Comparison of ENCODE assay signal across 1 cellular context in the genomic region with DNA sequence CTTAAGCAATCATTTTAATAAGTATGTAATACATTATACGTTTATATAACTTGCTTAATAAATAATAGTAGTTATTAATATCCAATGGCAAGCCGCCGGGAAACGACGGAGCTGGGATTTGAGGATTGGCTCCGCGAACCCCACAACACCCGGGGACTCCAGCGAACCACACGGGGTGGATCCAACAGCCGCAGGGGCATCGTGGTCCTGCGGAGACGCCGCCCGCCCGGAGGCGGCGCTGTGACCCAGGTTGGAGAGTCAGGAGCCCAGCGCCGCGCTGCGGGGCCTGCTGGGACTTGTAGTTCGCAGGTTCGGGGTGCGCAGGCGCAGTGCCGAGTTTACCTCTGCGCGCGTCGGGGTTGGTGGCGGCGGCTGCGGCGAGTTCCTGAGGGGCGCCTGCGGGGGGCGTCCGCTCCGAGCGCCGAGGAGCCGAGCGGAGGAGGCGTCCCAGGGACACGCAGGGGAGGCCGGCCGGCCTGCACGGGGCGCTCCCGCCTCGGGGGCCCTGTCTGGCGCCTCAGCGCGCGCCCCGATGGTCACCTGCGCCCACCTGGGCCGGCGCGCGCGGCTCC.
A peak's percentile ranks its signal among the peaks of the same experiment; 100 is the strongest.
TF ChIP-seq lines count a peak whose summit lies in the region.

TSS of gene ZNF554 (plus strand) at position 329 of the 572 bp plus-strand sequence. CDS start at position 533, 204 bp downstream.

TF ChIP-seq in HepG2, 621 proteins besides CTCF, POLR2A, EP300 and RAD21 (continued from another document and continues in another):
- TF ChIP-seq TFE3 (CRISPR knock-in tag; IDR thresholded peaks at IDR 0.05), result peak; percentile 66
- TF ChIP-seq ZNF564 (CRISPR knock-in tag; IDR thresholded peaks at IDR 0.05), result 0 out of 2 replicates have a peak, but pooled peaks have one; percentile 28
- TF ChIP-seq ZNF777 (CRISPR knock-in tag; IDR thresholded peaks at IDR 0.05), result peak; percentile 74
- no peak for TF ChIP-seq ZNF678 (CRISPR knock-in tag; IDR thresholded peaks at IDR 0.05)
- TF ChIP-seq, protein P1, sequence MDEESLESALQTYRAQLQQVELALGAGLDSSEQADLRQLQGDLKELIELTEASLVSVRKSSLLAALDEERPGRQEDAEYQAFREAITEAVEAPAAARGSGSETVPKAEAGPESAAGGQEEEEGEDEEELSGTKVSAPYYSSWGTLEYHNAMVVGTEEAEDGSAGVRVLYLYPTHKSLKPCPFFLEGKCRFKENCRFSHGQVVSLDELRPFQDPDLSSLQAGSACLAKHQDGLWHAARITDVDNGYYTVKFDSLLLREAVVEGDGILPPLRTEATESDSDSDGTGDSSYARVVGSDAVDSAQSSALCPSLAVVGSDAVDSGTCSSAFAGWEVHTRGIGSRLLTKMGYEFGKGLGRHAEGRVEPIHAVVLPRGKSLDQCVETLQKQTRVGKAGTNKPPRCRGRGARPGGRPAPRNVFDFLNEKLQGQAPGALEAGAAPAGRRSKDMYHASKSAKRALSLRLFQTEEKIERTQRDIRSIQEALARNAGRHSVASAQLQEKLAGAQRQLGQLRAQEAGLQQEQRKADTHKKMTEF (CRISPR knock-in tag; IDR thresholded peaks at IDR 0.05), result peak; percentile 88
- peak; percentile 81 for TF ChIP-seq HDAC1 (CRISPR knock-in tag; IDR thresholded peaks at IDR 0.05)
- no peak for TF ChIP-seq PTBP1 (IDR thresholded peaks at IDR 0.05; ENCODE audit: low read depth, low read length, poor library complexity, severe bottlenecking)
- no peak for TF ChIP-seq ZNF674 (CRISPR knock-in tag; IDR thresholded peaks at IDR 0.05; ENCODE audit: low read depth)
- TF ChIP-seq MED8 (CRISPR knock-in tag; IDR thresholded peaks at IDR 0.05; ENCODE audit: insufficient replicate concordance), result no peak
- TF ChIP-seq ZNF546 (CRISPR knock-in tag; conservative IDR thresholded peaks at IDR 0.05), result peak; percentile 12; the same call in 1 of the 2 replicates
- no peak for TF ChIP-seq ZSCAN31 (CRISPR knock-in tag; IDR thresholded peaks at IDR 0.05; ENCODE audit: low read depth)
- peak; percentile 87 for TF ChIP-seq HNF1B (CRISPR knock-in tag; IDR thresholded peaks at IDR 0.05)
- TF ChIP-seq ONECUT2 (CRISPR knock-in tag; IDR thresholded peaks at IDR 0.05), result no peak
- no peak for TF ChIP-seq ZNF816 (CRISPR knock-in tag; IDR thresholded peaks at IDR 0.05; ENCODE audit: borderline replicate concordance)
- TF ChIP-seq, protein P2, sequence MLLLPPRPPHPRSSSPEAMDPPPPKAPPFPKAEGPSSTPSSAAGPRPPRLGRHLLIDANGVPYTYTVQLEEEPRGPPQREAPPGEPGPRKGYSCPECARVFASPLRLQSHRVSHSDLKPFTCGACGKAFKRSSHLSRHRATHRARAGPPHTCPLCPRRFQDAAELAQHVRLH (CRISPR knock-in tag; IDR thresholded peaks at IDR 0.05; ENCODE audit: borderline replicate concordance, low read depth), result peak; percentile 72; the same call in 1 of the 2 replicates
- TF ChIP-seq, protein P3, sequence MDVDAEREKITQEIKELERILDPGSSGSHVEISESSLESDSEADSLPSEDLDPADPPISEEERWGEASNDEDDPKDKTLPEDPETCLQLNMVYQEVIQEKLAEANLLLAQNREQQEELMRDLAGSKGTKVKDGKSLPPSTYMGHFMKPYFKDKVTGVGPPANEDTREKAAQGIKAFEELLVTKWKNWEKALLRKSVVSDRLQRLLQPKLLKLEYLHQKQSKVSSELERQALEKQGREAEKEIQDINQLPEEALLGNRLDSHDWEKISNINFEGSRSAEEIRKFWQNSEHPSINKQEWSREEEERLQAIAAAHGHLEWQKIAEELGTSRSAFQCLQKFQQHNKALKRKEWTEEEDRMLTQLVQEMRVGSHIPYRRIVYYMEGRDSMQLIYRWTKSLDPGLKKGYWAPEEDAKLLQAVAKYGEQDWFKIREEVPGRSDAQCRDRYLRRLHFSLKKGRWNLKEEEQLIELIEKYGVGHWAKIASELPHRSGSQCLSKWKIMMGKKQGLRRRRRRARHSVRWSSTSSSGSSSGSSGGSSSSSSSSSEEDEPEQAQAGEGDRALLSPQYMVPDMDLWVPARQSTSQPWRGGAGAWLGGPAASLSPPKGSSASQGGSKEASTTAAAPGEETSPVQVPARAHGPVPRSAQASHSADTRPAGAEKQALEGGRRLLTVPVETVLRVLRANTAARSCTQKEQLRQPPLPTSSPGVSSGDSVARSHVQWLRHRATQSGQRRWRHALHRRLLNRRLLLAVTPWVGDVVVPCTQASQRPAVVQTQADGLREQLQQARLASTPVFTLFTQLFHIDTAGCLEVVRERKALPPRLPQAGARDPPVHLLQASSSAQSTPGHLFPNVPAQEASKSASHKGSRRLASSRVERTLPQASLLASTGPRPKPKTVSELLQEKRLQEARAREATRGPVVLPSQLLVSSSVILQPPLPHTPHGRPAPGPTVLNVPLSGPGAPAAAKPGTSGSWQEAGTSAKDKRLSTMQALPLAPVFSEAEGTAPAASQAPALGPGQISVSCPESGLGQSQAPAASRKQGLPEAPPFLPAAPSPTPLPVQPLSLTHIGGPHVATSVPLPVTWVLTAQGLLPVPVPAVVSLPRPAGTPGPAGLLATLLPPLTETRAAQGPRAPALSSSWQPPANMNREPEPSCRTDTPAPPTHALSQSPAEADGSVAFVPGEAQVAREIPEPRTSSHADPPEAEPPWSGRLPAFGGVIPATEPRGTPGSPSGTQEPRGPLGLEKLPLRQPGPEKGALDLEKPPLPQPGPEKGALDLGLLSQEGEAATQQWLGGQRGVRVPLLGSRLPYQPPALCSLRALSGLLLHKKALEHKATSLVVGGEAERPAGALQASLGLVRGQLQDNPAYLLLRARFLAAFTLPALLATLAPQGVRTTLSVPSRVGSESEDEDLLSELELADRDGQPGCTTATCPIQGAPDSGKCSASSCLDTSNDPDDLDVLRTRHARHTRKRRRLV (CRISPR knock-in tag; IDR thresholded peaks at IDR 0.05), result no peak
- no peak for TF ChIP-seq SIN3B (IDR thresholded peaks at IDR 0.05; ENCODE audit: low read length)
- TF ChIP-seq ZNF644 (CRISPR knock-in tag; IDR thresholded peaks at IDR 0.05; ENCODE audit: low read depth), result no peak
- no peak for TF ChIP-seq ZNF598 (CRISPR knock-in tag; IDR thresholded peaks at IDR 0.05; ENCODE audit: borderline replicate concordance)
- no peak for TF ChIP-seq BRCA1 (CRISPR knock-in tag; IDR thresholded peaks at IDR 0.05)
- TF ChIP-seq ZNF274 (CRISPR knock-in tag; IDR thresholded peaks at IDR 0.05), result no peak; the same call in 1 of the 2 replicates
- TF ChIP-seq ZNF10 (CRISPR knock-in tag; IDR thresholded peaks at IDR 0.05; ENCODE audit: borderline replicate concordance, low read depth), result no peak
- TF ChIP-seq THAP11 (CRISPR knock-in tag; IDR thresholded peaks at IDR 0.05), result peak; percentile 100
- TF ChIP-seq, protein P4, sequence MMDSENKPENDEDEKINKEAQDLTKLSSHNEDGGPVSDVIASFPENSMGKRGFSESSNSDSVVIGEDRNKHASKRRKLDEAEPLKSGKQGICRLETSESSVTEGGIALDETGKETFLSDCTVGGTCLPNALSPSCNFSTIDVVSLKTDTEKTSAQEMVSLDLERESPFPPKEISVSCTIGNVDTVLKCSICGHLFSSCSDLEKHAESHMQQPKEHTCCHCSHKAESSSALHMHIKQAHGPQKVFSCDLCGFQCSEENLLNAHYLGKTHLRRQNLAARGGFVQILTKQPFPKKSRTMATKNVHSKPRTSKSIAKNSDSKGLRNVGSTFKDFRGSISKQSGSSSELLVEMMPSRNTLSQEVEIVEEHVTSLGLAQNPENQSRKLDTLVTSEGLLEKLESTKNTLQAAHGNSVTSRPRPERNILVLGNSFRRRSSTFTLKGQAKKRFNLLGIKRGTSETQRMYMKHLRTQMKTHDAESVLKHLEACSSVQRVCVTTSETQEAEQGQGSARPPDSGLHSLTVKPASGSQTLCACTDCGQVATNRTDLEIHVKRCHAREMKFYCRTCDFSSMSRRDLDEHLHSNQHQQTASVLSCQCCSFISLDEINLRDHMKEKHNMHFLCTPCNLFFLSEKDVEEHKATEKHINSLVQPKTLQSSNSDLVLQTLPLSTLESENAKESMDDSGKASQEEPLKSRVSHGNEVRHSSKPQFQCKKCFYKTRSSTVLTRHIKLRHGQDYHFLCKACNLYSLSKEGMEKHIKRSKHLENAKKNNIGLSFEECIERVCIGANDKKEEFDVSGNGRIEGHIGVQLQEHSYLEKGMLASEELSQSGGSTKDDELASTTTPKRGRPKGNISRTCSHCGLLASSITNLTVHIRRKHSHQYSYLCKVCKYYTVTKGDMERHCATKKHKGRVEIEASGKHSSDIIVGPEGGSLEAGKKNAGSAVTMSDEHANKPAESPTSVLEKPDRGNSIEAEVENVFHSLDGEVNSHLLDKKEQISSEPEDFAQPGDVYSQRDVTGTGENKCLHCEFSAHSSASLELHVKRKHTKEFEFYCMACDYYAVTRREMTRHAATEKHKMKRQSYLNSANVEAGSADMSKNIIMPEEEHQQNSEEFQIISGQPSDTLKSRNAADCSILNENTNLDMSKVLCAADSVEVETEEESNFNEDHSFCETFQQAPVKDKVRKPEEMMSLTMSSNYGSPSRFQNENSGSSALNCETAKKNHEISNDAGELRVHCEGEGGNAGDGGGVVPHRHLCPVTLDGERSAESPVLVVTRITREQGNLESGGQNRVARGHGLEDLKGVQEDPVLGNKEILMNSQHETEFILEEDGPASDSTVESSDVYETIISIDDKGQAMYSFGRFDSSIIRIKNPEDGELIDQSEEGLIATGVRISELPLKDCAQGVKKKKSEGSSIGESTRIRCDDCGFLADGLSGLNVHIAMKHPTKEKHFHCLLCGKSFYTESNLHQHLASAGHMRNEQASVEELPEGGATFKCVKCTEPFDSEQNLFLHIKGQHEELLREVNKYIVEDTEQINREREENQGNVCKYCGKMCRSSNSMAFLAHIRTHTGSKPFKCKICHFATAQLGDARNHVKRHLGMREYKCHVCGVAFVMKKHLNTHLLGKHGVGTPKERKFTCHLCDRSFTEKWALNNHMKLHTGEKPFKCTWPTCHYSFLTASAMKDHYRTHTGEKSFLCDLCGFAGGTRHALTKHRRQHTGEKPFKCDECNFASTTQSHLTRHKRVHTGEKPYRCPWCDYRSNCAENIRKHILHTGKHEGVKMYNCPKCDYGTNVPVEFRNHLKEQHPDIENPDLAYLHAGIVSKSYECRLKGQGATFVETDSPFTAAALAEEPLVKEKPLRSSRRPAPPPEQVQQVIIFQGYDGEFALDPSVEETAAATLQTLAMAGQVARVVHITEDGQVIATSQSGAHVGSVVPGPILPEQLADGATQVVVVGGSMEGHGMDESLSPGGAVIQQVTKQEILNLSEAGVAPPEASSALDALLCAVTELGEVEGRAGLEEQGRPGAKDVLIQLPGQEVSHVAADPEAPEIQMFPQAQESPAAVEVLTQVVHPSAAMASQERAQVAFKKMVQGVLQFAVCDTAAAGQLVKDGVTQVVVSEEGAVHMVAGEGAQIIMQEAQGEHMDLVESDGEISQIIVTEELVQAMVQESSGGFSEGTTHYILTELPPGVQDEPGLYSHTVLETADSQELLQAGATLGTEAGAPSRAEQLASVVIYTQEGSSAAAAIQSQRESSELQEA (CRISPR knock-in tag; IDR thresholded peaks at IDR 0.05; ENCODE audit: not compliant biosample characterization), result peak; percentile 72
- no peak for TF ChIP-seq ZNF597 (CRISPR knock-in tag; IDR thresholded peaks at IDR 0.05)
- no peak for TF ChIP-seq ZNF512B (CRISPR knock-in tag; IDR thresholded peaks at IDR 0.05; ENCODE audit: borderline replicate concordance)
- no peak; the same call in 1 of the 2 replicates for TF ChIP-seq NR2F2 (IDR thresholded peaks at IDR 0.05; ENCODE audit: borderline replicate concordance, low read depth)
